9 cellular contexts compared by ENCODE assay signal in the genomic region with DNA sequence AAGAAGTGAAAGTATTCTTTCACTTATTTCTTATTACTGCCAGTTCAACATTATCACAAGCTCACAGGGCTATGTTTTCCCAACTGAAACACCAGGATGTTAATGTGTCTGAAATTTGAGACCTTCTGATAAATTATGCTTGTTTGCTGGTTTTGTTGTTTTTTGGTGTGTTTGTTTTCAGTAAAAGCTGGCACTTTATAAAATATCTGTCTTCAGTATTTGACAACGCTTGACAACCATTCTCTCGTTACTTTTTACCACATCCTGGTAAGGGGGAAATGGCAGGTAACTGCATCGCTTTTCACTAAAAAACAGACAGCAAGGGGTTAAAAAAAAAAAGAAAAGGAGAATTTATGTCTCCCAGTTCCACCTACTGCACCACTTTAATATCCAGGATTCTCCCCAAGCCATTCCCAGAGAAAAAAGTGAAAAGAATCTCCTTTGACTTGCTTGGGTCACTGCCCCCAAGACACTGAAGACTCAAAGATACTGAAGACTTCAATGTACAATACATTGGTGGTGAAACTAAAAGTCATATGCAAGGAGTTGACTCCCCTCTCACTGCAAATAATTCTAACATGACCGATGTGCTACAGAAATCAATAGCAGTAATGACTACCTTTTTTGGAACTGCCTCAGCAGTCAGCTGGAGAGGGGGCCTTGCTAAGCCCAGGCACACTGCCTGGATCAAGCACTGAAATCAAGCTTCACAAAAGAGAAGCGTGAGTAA.
DNase-seq lines count a peak whose midpoint lies in the region; ATAC-seq and TF ChIP-seq lines count a peak whose summit lies in the region.
"Had no signal": no experiment of that assay in that cellular context is flagged by ENCODE, and none has a peak within 500 bp of the region (broad histone marks: within the 10 kb centered on the region; RNA-seq: fewer than 3 reads in every experiment).

No MANE protein-coding gene starts in this region.

- H3K9me3 ChIP-seq in colonic mucosa: no peaks in the 10 kb centered on the region

- intact Hi-C loops in colonic mucosa (cut with DNase I): no loop called here

- H3K4me3 ChIP-seq in GM12864 (ENCODE audit: low read depth, low read length): peak overlapping the region; percentile 15; the same call in 1 of the 2 replicates
- no peak overlapping the region for H3K4me3 ChIP-seq in colonic mucosa

- no peak for DNase-seq in GM12864 (ENCODE audit: low read depth)
- DNase-seq in colonic mucosa: no peak
- no peak for DNase-seq in substantia nigra (lab: John Stamatoyannopoulos, UW)
- DNase-seq in activated effector memory CD4-positive, alpha-beta T cell treated with anti-CD3 and anti-CD28 coated beads, Interleukin-2, amount 50 U/mL, for 16 hours: no peak
- DNase-seq in SW 1271 (lab: John Stamatoyannopoulos, UW): no peak
- DNase-seq: RPMI8226 had no signal

- H3K9ac ChIP-seq in colonic mucosa (ENCODE audit: low read depth in 2 of 2, low read length in 2 of 2): no peak overlapping the region

- peaks cover 11% of the 10 kb centered on the region for H3K4me1 ChIP-seq in colonic mucosa

- no peak for TF ChIP-seq CTCF in GM12864 (IDR thresholded peaks at IDR 0.05; ENCODE audit: low read depth, low read length, missing control alignments)
- TF ChIP-seq CTCF in colonic mucosa (IDR thresholded peaks at IDR 0.05): no peak

- H3K27me3 ChIP-seq in colonic mucosa: no peaks in the 10 kb centered on the region

- H3K27ac ChIP-seq in colonic mucosa (peak overlapping the region; percentile 30), substantia nigra (ENCODE audit: low read depth, low read length, poor library complexity, severe bottlenecking) (no peak overlapping the region)

- ATAC-seq in GM21360 (IDR thresholded peaks at IDR 0.05; ENCODE audit: unreplicated experiment) (peak; percentile 31), HG03442 (IDR thresholded peaks at IDR 0.05; ENCODE audit: unreplicated experiment) (peak; percentile 24), HG03039 (IDR thresholded peaks at IDR 0.05; ENCODE audit: unreplicated experiment) (no peak)

- H3K36me3 ChIP-seq in colonic mucosa: no peaks in the 10 kb centered on the region
